ENCODE assay signal across 24 cellular contexts in genomic region chr11:43401252-43401651, GRCh38. TPM values are rescaled to one million over a fixed set of nuclear protein-coding genes. Genes with fewer than 3 reads are reported as not detected.
DNase-seq lines count a peak whose midpoint lies in the region; ATAC-seq, FAIRE-seq and TF ChIP-seq lines count a peak whose summit lies in the region.
"Had no signal": no experiment of that assay in that cellular context is flagged by ENCODE, and none has a peak within 500 bp of the region (broad histone marks: within the 10 kb centered on the region; RNA-seq: fewer than 3 reads in every experiment).

No MANE protein-coding gene starts in this region.

- no peak overlapping the region for H3K27ac ChIP-seq in aorta (ENCODE audit: low read depth in 1 of 2, low read length in 2 of 2)
- H3K27ac ChIP-seq: BLaER1 had no signal

- 93 to 96% methylated on average over 6 of the region's 6 CpGs for WGBS in aorta, 2 donors

- intact Hi-C loops in aorta (cut with DNase I) = no loop called here

- no peaks in the 10 kb centered on the region for H3K27me3 ChIP-seq in aorta (ENCODE audit: control insufficient read depth in 1 of 2, insufficient read depth in 2 of 2, low read length in 1 of 2)
- H3K27me3 ChIP-seq: BE2C, BLaER1 had no signal

- TF ChIP-seq POLR2A in GM12892 (IDR thresholded peaks at IDR 0.05; ENCODE audit: low read depth, low read length) = no peak

- no peaks in the 10 kb centered on the region for H3K4me1 ChIP-seq in aorta (ENCODE audit: control insufficient read depth in 1 of 2, insufficient read depth in 2 of 2, low read length in 2 of 2)
- H3K4me1 ChIP-seq: BE2C, BLaER1 had no signal

- FAIRE-seq in GM12892 (lab: Jason Lieb, UNC) (peak; percentile 58), GM19239 (lab: Jason Lieb, UNC) (peak; percentile 26), islet of Langerhans (lab: Jason Lieb, UNC) (peak; percentile 9)
- FAIRE-seq: A204.1, GM12878 had no signal

- DNase-seq in GM12892 (ENCODE audit: insufficient read length) = no peak
- DNase-seq in GM19239 (ENCODE audit: insufficient read length, low spot score) = no peak
- DNase-seq in aorta = no peak
- DNase-seq in NCI-H69 (lab: John Stamatoyannopoulos, UW) = no peak
- DNase-seq: 8988T; ACHN; BE2C; C1 segment of cervical spinal cord; CD4-positive, alpha-beta memory T cell; CD4-positive, CD25-positive, alpha-beta regulatory T cell; CD8-positive, alpha-beta memory T cell; COR-L47; DMS 273 treated with DMSO at 0.1 percent for 48 hours; DMS153; DMS53; DMS79; DND-41; EL; GDM1 had no signal

- H3K9me3 ChIP-seq in aorta (ENCODE audit: control insufficient read depth, low read length) = no peaks in the 10 kb centered on the region
- H3K9me3 ChIP-seq: BE2C, BLaER1 had no signal

- no peak overlapping the region for H3K4me3 ChIP-seq in aorta (ENCODE audit: low read length in 2 of 2)
- H3K4me3 ChIP-seq: BLaER1, GM12878 had no signal

- H3K36me3 ChIP-seq in aorta (ENCODE audit: control insufficient read depth in 1 of 2, insufficient read depth in 2 of 2, low read length in 1 of 2) = peaks cover 10 to 16% of the 10 kb centered on the region in 2 donors
- H3K36me3 ChIP-seq: BE2C had no signal

- ATAC-seq in aorta (ENCODE audit: low FRiP score) (no peak), HG03280 (IDR thresholded peaks at IDR 0.05; ENCODE audit: unreplicated experiment) (no peak)
- ATAC-seq: GM12878 had no signal

RNA-seq across cellular contexts. Expression of gene TTC17, which starts 42.5 kb away (rescaled TPM):
- polyA plus RNA-seq in GM12892 (2012; ENCODE audit: missing spikeins) = 50.1 TPM
- 100 to 1,000 TPM in 1 of 2 donors, 10 to 100 TPM in 1; 80.3 to 119 TPM for total RNA-seq in aorta
- polyA plus RNA-seq in aorta = 10 to 100 TPM; 21.5 to 56.3 TPM
